In the genomic region with DNA sequence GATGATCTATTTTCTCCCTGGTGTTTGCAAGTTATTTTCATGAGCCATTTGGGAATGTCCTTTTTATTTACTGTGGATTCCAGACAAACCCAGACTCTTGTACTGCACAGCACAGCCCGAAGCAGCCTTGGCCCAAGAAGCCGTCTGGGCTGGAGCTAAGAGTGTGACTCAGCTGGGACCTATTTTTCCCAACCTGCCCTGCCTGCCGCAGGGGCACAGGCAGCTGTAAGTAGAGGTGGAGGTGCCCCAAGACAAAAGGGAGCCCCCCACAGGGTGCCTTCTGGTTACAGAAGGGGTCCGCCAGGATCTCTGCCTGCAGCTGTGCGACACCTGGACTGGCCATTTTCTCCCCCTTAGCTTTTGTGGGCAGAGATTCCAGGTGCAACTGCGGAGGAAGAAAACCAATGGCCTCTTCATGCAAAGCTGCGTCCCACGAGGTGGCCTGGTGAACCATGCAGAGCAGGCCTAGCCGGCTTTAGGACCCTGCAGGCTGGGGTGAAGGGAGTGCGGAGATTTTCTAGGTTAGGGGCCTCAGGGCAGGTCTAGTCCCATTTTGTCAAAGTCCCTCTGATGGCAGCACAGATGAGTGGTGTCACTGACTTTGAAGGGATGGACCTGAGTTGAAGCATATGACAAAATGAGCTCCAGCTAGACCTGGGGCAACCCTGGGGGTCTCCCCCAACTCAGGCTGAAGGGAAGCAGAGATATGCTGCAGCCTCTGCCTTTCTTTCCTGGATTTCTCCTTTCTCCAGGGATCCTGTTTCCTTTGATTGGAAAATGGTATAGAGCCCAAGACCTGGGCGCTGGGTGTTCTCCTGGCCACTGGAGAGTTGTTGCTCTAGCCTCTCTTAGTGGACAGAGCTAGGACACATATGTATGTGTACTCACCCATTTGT, we compare ENCODE assay signal across 10 cellular contexts.
DNase-seq lines count a peak whose midpoint lies in the region; ATAC-seq lines count a peak whose summit lies in the region.
"Had no signal": no experiment of that assay in that cellular context is flagged by ENCODE, and none has a peak within 500 bp of the region (broad histone marks: within the 10 kb centered on the region; RNA-seq: fewer than 3 reads in every experiment).

No MANE protein-coding gene starts in this region.

- peaks cover 16% of the 10 kb centered on the region for H3K9me3 Mint-ChIP-seq in activated CD4-positive, alpha-beta T cell treated with anti-CD3 and anti-CD28 coated beads, Interleukin-2, amount 10 ng/mL, durations not matched to agents 24 days and 14 days
- peaks cover 12% of the 10 kb centered on the region for H3K9me3 Mint-ChIP-seq in activated T-helper 1 cell treated with anti-CD3 and anti-CD28 coated beads, Interleukin-12 subunit alpha, Interleukin-12 subunit beta, Interleukin-2, Interleukin-4 antibody, amounts not matched to agents 30 ng/mL and 10 ng/mL and 1 ng/mL, durations not matched to agents 14 hours and 24 hours and 36 hours

- peaks cover 28% of the 10 kb centered on the region for H3K4me1 Mint-ChIP-seq in activated CD4-positive, alpha-beta T cell treated with anti-CD3 and anti-CD28 coated beads, Interleukin-2, amount 10 ng/mL, durations not matched to agents 24 days and 14 days
- peaks cover 34% of the 10 kb centered on the region for H3K4me1 Mint-ChIP-seq in activated T-helper 1 cell treated with anti-CD3 and anti-CD28 coated beads, Interleukin-12 subunit alpha, Interleukin-12 subunit beta, Interleukin-2, Interleukin-4 antibody, amounts not matched to agents 30 ng/mL and 10 ng/mL and 1 ng/mL, durations not matched to agents 14 hours and 24 hours and 36 hours (ENCODE audit: low read depth)

- no peak for DNase-seq in activated CD4-positive, alpha-beta T cell treated with anti-CD3 and anti-CD28 coated beads, Interleukin-2, amount 10 ng/mL, durations not matched to agents 24 days and 14 days
- no peak for DNase-seq in activated CD4-positive, alpha-beta T cell treated with anti-CD3 and anti-CD28 coated beads, Interleukin-2, amount 50 U/mL, for 48 hours
- no peak for DNase-seq in activated T-helper 1 cell treated with anti-CD3 and anti-CD28 coated beads, Interleukin-12 subunit alpha, Interleukin-12 subunit beta, Interleukin-2, Interleukin-4 antibody, amounts not matched to agents 30 ng/mL and 10 ng/mL and 1 ng/mL, durations not matched to agents 14 hours and 24 hours and 36 hours (ENCODE audit: low spot score)
- peak; percentile 59 for DNase-seq in Right ventricle myocardium superior
- DNase-seq in stromal cell of bone marrow (ENCODE audit: low read depth) = peak; percentile 75
- DNase-seq in NCI-H187 treated with DMSO at 0.1 percent for 48 hours (lab: John Stamatoyannopoulos, UW) = no peak
- no peak for DNase-seq in DMS153 (lab: John Stamatoyannopoulos, UW)
- DNase-seq in Kasumi-1 (lab: John Stamatoyannopoulos, UW) = no peak
- DNase-seq: NCI-H345, nucleus accumbens had no signal

- peak overlapping the region; percentile 96 for H3K27ac Mint-ChIP-seq in activated CD4-positive, alpha-beta T cell treated with anti-CD3 and anti-CD28 coated beads, Interleukin-2, amount 10 ng/mL, durations not matched to agents 24 days and 14 days
- peak overlapping the region; percentile 86 for H3K27ac Mint-ChIP-seq in activated T-helper 1 cell treated with anti-CD3 and anti-CD28 coated beads, Interleukin-12 subunit alpha, Interleukin-12 subunit beta, Interleukin-2, Interleukin-4 antibody, amounts not matched to agents 30 ng/mL and 10 ng/mL and 1 ng/mL, durations not matched to agents 14 hours and 24 hours and 36 hours

- H3K27me3 Mint-ChIP-seq in activated CD4-positive, alpha-beta T cell treated with anti-CD3 and anti-CD28 coated beads, Interleukin-2, amount 10 ng/mL, durations not matched to agents 24 days and 14 days = no peaks in the 10 kb centered on the region
- no peaks in the 10 kb centered on the region for H3K27me3 Mint-ChIP-seq in activated T-helper 1 cell treated with anti-CD3 and anti-CD28 coated beads, Interleukin-12 subunit alpha, Interleukin-12 subunit beta, Interleukin-2, Interleukin-4 antibody, amounts not matched to agents 30 ng/mL and 10 ng/mL and 1 ng/mL, durations not matched to agents 14 hours and 24 hours and 36 hours (ENCODE audit: insufficient read depth)

- peak; percentile 41 for ATAC-seq in Right ventricle myocardium superior (ENCODE audit: poor library complexity)

- intact Hi-C loops in activated CD4-positive, alpha-beta T cell treated with anti-CD3 and anti-CD28 coated beads, Interleukin-2, amount 10 ng/mL, durations not matched to agents 24 days and 14 days (cut with micrococcal nuclease) = no loop called here
- intact Hi-C loops in activated T-helper 1 cell treated with anti-CD3 and anti-CD28 coated beads, Interleukin-12 subunit alpha, Interleukin-12 subunit beta, Interleukin-2, Interleukin-4 antibody, amounts not matched to agents 30 ng/mL and 10 ng/mL and 1 ng/mL, durations not matched to agents 14 hours and 24 hours and 36 hours (cut with micrococcal nuclease) = no loop called here
- intact Hi-C loops in Right ventricle myocardium superior (cut with DNase I) = no loop called here

- H3K4me3 Mint-ChIP-seq in activated CD4-positive, alpha-beta T cell treated with anti-CD3 and anti-CD28 coated beads, Interleukin-2, amount 10 ng/mL, durations not matched to agents 24 days and 14 days = no peak overlapping the region
- H3K4me3 Mint-ChIP-seq in activated T-helper 1 cell treated with anti-CD3 and anti-CD28 coated beads, Interleukin-12 subunit alpha, Interleukin-12 subunit beta, Interleukin-2, Interleukin-4 antibody, amounts not matched to agents 30 ng/mL and 10 ng/mL and 1 ng/mL, durations not matched to agents 14 hours and 24 hours and 36 hours = no peak overlapping the region

- peaks cover 5% of the 10 kb centered on the region for H3K36me3 Mint-ChIP-seq in activated CD4-positive, alpha-beta T cell treated with anti-CD3 and anti-CD28 coated beads, Interleukin-2, amount 10 ng/mL, durations not matched to agents 24 days and 14 days (ENCODE audit: low read depth)
- H3K36me3 Mint-ChIP-seq in activated T-helper 1 cell treated with anti-CD3 and anti-CD28 coated beads, Interleukin-12 subunit alpha, Interleukin-12 subunit beta, Interleukin-2, Interleukin-4 antibody, amounts not matched to agents 30 ng/mL and 10 ng/mL and 1 ng/mL, durations not matched to agents 14 hours and 24 hours and 36 hours (ENCODE audit: low read depth) = peaks cover 4% of the 10 kb centered on the region

Comparison
In these comparisons a context has a peak if more than half of its experiments do, and no peak if none do; other contexts are left out.
1. DNase-seq: peak in Right ventricle myocardium superior (single experiment) and stromal cell of bone marrow (single experiment); none in activated CD4-positive, alpha-beta T cell treated with anti-CD3 and anti-CD28 coated beads, Interleukin-2, amount 10 ng/mL, durations not matched to agents 24 days and 14 days (single experiment), activated CD4-positive, alpha-beta T cell treated with anti-CD3 and anti-CD28 coated beads, Interleukin-2, amount 50 U/mL, for 48 hours (0 of 2), activated T-helper 1 cell treated with anti-CD3 and anti-CD28 coated beads, Interleukin-12 subunit alpha, Interleukin-12 subunit beta, Interleukin-2, Interleukin-4 antibody, amounts not matched to agents 30 ng/mL and 10 ng/mL and 1 ng/mL, durations not matched to agents 14 hours and 24 hours and 36 hours (single experiment), NCI-H187 treated with DMSO at 0.1 percent for 48 hours (single experiment), DMS153 (single experiment) and Kasumi-1 (0 of 2).